ENCODE assay signal across 1 cellular context in the genomic region with DNA sequence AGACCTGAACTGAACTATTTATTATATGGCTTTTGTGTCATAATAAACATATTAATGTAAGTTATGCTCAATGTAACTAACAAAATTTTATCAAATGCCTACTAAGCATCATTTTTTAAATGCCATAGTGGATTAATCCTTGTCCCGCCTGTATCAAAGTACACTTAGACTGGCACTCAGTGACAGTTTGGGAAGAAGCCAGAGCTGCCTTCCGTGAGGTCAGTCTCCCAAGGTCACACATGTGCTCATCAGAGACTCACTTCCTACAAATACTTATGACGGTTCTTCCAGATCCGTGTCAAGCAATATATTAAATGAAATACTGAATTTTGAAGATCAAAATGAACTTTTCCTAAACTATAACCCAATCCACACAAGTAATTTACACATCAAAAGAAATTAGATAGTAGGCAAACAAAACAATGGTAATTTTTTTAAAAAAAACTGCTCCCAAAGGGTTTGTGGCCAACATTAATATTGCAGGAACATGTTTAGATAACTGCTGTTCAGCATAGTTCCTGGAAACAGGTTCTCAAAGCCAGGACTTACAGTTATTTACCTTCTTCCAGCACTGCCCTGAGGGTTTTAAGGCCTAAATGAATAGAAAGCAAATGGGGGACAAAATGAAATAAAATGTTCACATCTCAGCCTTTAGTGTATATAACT.
A peak's percentile ranks its signal among the peaks of the same experiment; 100 is the strongest.
TF ChIP-seq lines count a peak whose summit lies in the region.

No MANE protein-coding gene starts in this region.

TF ChIP-seq in endothelial cell of umbilical vein, 7 proteins besides CTCF, POLR2A, EP300 and RAD21:
- TF ChIP-seq JUN (IDR thresholded peaks at IDR 0.05; ENCODE audit: borderline replicate concordance, insufficient read depth, insufficient read length, low read depth) = peak; percentile 15
- no peak for TF ChIP-seq MAX (IDR thresholded peaks at IDR 0.05; ENCODE audit: insufficient read depth, insufficient read length)
